ENCODE assay signal across 10 cellular contexts in the genomic region with DNA sequence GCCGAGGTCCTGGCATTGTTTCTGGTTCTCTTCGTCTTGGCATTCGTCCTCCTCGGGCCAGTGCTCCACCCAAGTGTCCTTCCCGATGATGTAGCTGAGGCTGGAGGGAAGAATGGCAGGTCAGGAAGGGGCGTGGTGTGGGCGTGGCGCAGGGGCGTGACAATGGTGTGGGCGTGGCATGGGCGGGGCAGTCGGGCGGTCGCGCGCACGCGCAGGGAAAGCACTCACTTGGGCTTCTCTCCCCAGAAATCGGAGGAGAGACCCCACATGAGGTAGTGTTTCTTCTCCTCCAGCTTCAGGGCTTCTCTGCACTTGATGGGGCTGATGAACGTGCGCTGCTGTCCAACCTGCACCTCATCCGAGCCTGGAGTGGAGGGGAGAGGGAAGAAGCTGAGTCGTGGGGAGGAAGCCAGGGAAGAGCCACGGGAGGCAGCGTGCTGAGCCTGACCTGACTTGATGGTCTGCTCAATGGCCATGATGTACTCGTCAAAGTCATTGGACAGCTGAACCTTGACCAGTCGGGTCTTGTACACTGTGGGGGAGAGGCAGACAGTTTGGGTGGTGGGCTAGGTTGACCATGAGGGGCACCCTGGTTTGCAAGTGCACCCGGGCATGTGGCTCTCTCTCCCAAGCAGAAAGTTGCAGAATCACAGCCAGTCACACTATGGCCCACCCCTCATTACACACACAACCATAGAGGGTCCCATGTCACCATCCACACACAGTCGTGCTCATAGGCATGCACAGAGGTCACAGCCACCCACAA. TPM values are rescaled to one million over a fixed set of nuclear protein-coding genes. Genes with fewer than 3 reads are reported as not detected.
DNase-seq lines count a peak whose midpoint lies in the region; ATAC-seq, FAIRE-seq and TF ChIP-seq lines count a peak whose summit lies in the region.
"Had no signal": no experiment of that assay in that cellular context is flagged by ENCODE, and none has a peak within 500 bp of the region (broad histone marks: within the 10 kb centered on the region; RNA-seq: fewer than 3 reads in every experiment).

No MANE protein-coding gene starts in this region.

- peak overlapping the region; percentile 15 for H3K27ac Mint-ChIP-seq in dendritic cell treated with granulocyte-macrophage colony-stimulating factor and Interleukin-4, amounts not matched to agents 40 ng/mL and 50 ng/mL, for 4 days

- peaks cover 7% of the 10 kb centered on the region for H3K9me3 Mint-ChIP-seq in dendritic cell treated with granulocyte-macrophage colony-stimulating factor and Interleukin-4, amounts not matched to agents 40 ng/mL and 50 ng/mL, for 4 days

- H3K36me3 ChIP-seq in ES-I3 (ENCODE audit: insufficient read depth, low read length), result no peaks in the 10 kb centered on the region
- H3K36me3 ChIP-seq in pancreas, result peaks cover 0 to 3% (median 0%) of the 10 kb centered on the region in 3 donors

- peak in 3 of 4 donors; percentile 34 to 74 (median 38) for ATAC-seq in pancreas
- no peak for ATAC-seq in GM19455 (IDR thresholded peaks at IDR 0.05; ENCODE audit: unreplicated experiment)
- ATAC-seq in HG03196 (IDR thresholded peaks at IDR 0.05; ENCODE audit: unreplicated experiment), result no peak

- WGBS in pancreas, 2 donors, result 59 to 68% methylated on average over 29 of the region's 29 CpGs

- no peak overlapping the region for H3K27ac ChIP-seq in pancreas
- H3K27ac ChIP-seq: tibial artery had no signal

- no peak for TF ChIP-seq CTCF in pancreas (IDR thresholded peaks at IDR 0.05)

- peak overlapping the region; percentile 58 for H3K4me3 Mint-ChIP-seq in dendritic cell treated with granulocyte-macrophage colony-stimulating factor and Interleukin-4, amounts not matched to agents 40 ng/mL and 50 ng/mL, for 4 days

- intact Hi-C loops in dendritic cell treated with granulocyte-macrophage colony-stimulating factor and Interleukin-4, amounts not matched to agents 40 ng/mL and 50 ng/mL, for 4 days (cut with micrococcal nuclease), result loop anchor here (10.0 kb wide), 1 partner anchor 47 kb away; a partner anchor contains a TSS
- intact Hi-C loops in pancreas (cut with DNase I), result no loop called here

- FAIRE-seq in pancreas (lab: Jason Lieb, UNC), result no peak

- H3K36me3 Mint-ChIP-seq in dendritic cell treated with granulocyte-macrophage colony-stimulating factor and Interleukin-4, amounts not matched to agents 40 ng/mL and 50 ng/mL, for 4 days (ENCODE audit: low read depth), result no peaks in the 10 kb centered on the region

- peaks cover 29% of the 10 kb centered on the region for H3K27me3 Mint-ChIP-seq in dendritic cell treated with granulocyte-macrophage colony-stimulating factor and Interleukin-4, amounts not matched to agents 40 ng/mL and 50 ng/mL, for 4 days

- DNase-seq in T-helper 9 cell, result peak; percentile 27
- DNase-seq in pancreas, result no peak
- no peak for DNase-seq in NCI-H1417 treated with DMSO at 0.1 percent for 48 hours (lab: John Stamatoyannopoulos, UW)
- DNase-seq in NCI-H446 (lab: John Stamatoyannopoulos, UW), result no peak
- DNase-seq: tibial artery had no signal

- no peaks in the 10 kb centered on the region for H3K27me3 ChIP-seq in pancreas

- no peak overlapping the region for H3K4me3 ChIP-seq in pancreas
- H3K4me3 ChIP-seq: tibial artery had no signal

- peaks cover 8% of the 10 kb centered on the region for H3K4me1 ChIP-seq in ES-I3 (ENCODE audit: insufficient read depth, low read length)
- H3K4me1 ChIP-seq in pancreas, result no peaks in the 10 kb centered on the region

- H3K9ac ChIP-seq in ES-I3 (ENCODE audit: low read depth, low read length), result peak overlapping the region; percentile 52; the same call in 1 of the 2 replicates

- H3K9me3 ChIP-seq in ES-I3 (ENCODE audit: control insufficient read depth, insufficient read depth, low read length) (no peaks in the 10 kb centered on the region), pancreas (no peaks in the 10 kb centered on the region)

- H3K4me1 Mint-ChIP-seq in dendritic cell treated with granulocyte-macrophage colony-stimulating factor and Interleukin-4, amounts not matched to agents 40 ng/mL and 50 ng/mL, for 4 days (ENCODE audit: low read depth), result peaks cover 56% of the 10 kb centered on the region

RNA-seq across cellular contexts. Expression of a gene that starts 8.1 kb away (rescaled TPM):
- total RNA-seq in pancreas, result 1 to 10 TPM in 2 of 6 donors, under 1 TPM in 3, not detected in 1; 0.67 to 5.9 (median 0.98) TPM
- polyA plus RNA-seq in pancreas, result 1 to 10 TPM; 1.9 to 5.6 TPM
- total RNA-seq: dermis microvascular lymphatic vessel endothelial cell had no signal

RNA-seq across cellular contexts. Expression of a gene that starts 42.3 kb away (rescaled TPM):
- total RNA-seq in pancreas, result 1,000 to 10,000 TPM in 2 of 6 donors, 100 to 1,000 TPM in 3, 10 to 100 TPM in 1; 67.7 to 3,753 (median 558) TPM
- polyA plus RNA-seq in pancreas, result 1,000 to 10,000 TPM in 1 of 2 donors, 100 to 1,000 TPM in 1; 447 to 1,383 TPM

RNA-seq across cellular contexts. Expression of a gene that starts 59.3 kb away (rescaled TPM):
- total RNA-seq in pancreas, result 10 to 100 TPM; 46.1 to 62.6 (median 52.0) TPM
- 100 to 1,000 TPM; 108 to 154 TPM for polyA plus RNA-seq in pancreas

Comparison
In these comparisons a context has a peak if more than half of its experiments do, and no peak if none do; other contexts are left out.
1. ATAC-seq: peak in pancreas (3 of 4); none in GM19455 (single experiment) and HG03196 (single experiment).